In the genomic region with DNA sequence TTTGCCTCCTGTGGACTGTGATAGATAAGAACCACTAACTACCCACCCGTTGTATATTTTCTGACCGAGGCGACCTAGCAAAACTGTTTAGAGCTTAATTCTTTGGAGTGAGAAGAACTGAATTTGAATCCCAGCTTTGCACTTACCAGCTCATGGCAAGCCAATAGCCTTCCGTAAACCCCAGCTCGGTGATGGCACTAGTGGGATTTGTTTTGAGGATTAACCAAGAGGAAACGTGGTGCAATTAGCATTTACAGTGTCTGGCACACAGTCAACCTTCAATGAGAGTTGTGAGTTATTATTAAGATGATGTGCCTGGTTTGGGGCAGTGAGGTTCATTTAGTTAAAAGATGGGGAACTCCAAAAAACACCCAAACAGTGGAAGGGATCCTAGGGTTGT, we compare ENCODE assay signal across 15 cellular contexts. TPM values are rescaled to one million over a fixed set of nuclear protein-coding genes. Genes with fewer than 3 reads are reported as not detected.
"Had no signal": no experiment of that assay in that cellular context is flagged by ENCODE, and none has a peak within 500 bp of the region (broad histone marks: within the 10 kb centered on the region; RNA-seq: fewer than 3 reads in every experiment).

No MANE protein-coding gene starts in this region.

- H3K36me3 ChIP-seq: stomach had no signal

- H3K9me3 ChIP-seq: stomach, testis had no signal

- H3K4me1 Mint-ChIP-seq: activated naive CD8-positive, alpha-beta T cell treated with anti-CD3 and anti-CD28 coated beads for 36 hours; T-cell had no signal

- ATAC-seq: effector memory CD8-positive, alpha-beta T cell; left lobe of liver; natural killer cell treated with Interleukin-12 subunit alpha and Interleukin-12 subunit beta and Interleukin-15 and Interleukin-18, amount 100 ng/mL, for 72 hours; sciatic nerve; T-cell had no signal

- H3K4me1 ChIP-seq: testis had no signal

- H3K9me3 Mint-ChIP-seq: activated naive CD8-positive, alpha-beta T cell treated with anti-CD3 and anti-CD28 coated beads for 36 hours; activated T-helper 1 cell treated with anti-CD3 and anti-CD28 coated beads, Interleukin-12 subunit alpha, Interleukin-12 subunit beta, Interleukin-2, Interleukin-4 antibody, amounts not matched to agents 30 ng/mL and 10 ng/mL and 1 ng/mL, durations not matched to agents 14 hours and 24 hours and 36 hours; dendritic cell treated with granulocyte-macrophage colony-stimulating factor and Interleukin-4, amounts not matched to agents 40 ng/mL and 50 ng/mL, for 4 days; effector memory CD8-positive, alpha-beta T cell; natural killer cell treated with Interleukin-12 subunit alpha and Interleukin-12 subunit beta and Interleukin-15 and Interleukin-18, amount 100 ng/mL, for 72 hours; T-cell had no signal

- H3K4me3 ChIP-seq: stomach, testis had no signal

- H3K27me3 ChIP-seq: testis had no signal

- H3K4me3 Mint-ChIP-seq: activated naive CD8-positive, alpha-beta T cell treated with anti-CD3 and anti-CD28 coated beads for 36 hours; activated T-helper 1 cell treated with anti-CD3 and anti-CD28 coated beads, Interleukin-12 subunit alpha, Interleukin-12 subunit beta, Interleukin-2, Interleukin-4 antibody, amounts not matched to agents 30 ng/mL and 10 ng/mL and 1 ng/mL, durations not matched to agents 14 hours and 24 hours and 36 hours; dendritic cell treated with granulocyte-macrophage colony-stimulating factor and Interleukin-4, amounts not matched to agents 40 ng/mL and 50 ng/mL, for 4 days; effector memory CD8-positive, alpha-beta T cell; natural killer cell treated with Interleukin-12 subunit alpha and Interleukin-12 subunit beta and Interleukin-15 and Interleukin-18, amount 100 ng/mL, for 72 hours; T-cell had no signal

- H3K27ac ChIP-seq: stomach, testis had no signal

- DNase-seq: activated CD4-positive, CD25-positive, alpha-beta regulatory T cell treated with anti-CD3 and anti-CD28 coated beads, Interleukin-2, amount 50 U/mL, for 72 hours; activated naive CD8-positive, alpha-beta T cell treated with anti-CD3 and anti-CD28 coated beads for 36 hours; cerebellar nuclear complex; effector memory CD8-positive, alpha-beta T cell; stimulated activated CD4-positive, alpha-beta T cell treated with anti-CD3 and anti-CD28 coated beads, Interleukin-12 subunit alpha, Interleukin-12 subunit beta, amount 100 ng/mL, for 4 hours; stimulated activated CD4-positive, alpha-beta T cell treated with anti-CD3 and anti-CD28 coated beads, Interleukin-2, amount 100 ng/mL, for 24 hours; stomach; T-cell; T-helper 9 cell; testis had no signal

- H3K36me3 Mint-ChIP-seq: activated naive CD8-positive, alpha-beta T cell treated with anti-CD3 and anti-CD28 coated beads for 36 hours; natural killer cell treated with Interleukin-12 subunit alpha and Interleukin-12 subunit beta and Interleukin-15 and Interleukin-18, amount 100 ng/mL, for 72 hours; T-cell had no signal

- H3K27ac Mint-ChIP-seq: activated naive CD8-positive, alpha-beta T cell treated with anti-CD3 and anti-CD28 coated beads for 36 hours; activated T-helper 1 cell treated with anti-CD3 and anti-CD28 coated beads, Interleukin-12 subunit alpha, Interleukin-12 subunit beta, Interleukin-2, Interleukin-4 antibody, amounts not matched to agents 30 ng/mL and 10 ng/mL and 1 ng/mL, durations not matched to agents 14 hours and 24 hours and 36 hours; dendritic cell treated with granulocyte-macrophage colony-stimulating factor and Interleukin-4, amounts not matched to agents 40 ng/mL and 50 ng/mL, for 4 days; effector memory CD8-positive, alpha-beta T cell; natural killer cell treated with Interleukin-12 subunit alpha and Interleukin-12 subunit beta and Interleukin-15 and Interleukin-18, amount 100 ng/mL, for 72 hours; T-cell had no signal

RNA-seq across cellular contexts. Expression of gene DSP, which starts 12.3 kb away (rescaled TPM):
- total RNA-seq: activated T-helper 1 cell treated with anti-CD3 and anti-CD28 coated beads, Interleukin-12 subunit alpha, Interleukin-12 subunit beta, Interleukin-2, Interleukin-4 antibody, amounts not matched to agents 30 ng/mL and 10 ng/mL and 1 ng/mL, durations not matched to agents 14 hours and 24 hours and 36 hours; natural killer cell treated with Interleukin-12 subunit alpha and Interleukin-12 subunit beta and Interleukin-15 and Interleukin-18, amount 100 ng/mL, for 72 hours had no signal
